ENCODE assay signal across 1 cellular context in the genomic region with DNA sequence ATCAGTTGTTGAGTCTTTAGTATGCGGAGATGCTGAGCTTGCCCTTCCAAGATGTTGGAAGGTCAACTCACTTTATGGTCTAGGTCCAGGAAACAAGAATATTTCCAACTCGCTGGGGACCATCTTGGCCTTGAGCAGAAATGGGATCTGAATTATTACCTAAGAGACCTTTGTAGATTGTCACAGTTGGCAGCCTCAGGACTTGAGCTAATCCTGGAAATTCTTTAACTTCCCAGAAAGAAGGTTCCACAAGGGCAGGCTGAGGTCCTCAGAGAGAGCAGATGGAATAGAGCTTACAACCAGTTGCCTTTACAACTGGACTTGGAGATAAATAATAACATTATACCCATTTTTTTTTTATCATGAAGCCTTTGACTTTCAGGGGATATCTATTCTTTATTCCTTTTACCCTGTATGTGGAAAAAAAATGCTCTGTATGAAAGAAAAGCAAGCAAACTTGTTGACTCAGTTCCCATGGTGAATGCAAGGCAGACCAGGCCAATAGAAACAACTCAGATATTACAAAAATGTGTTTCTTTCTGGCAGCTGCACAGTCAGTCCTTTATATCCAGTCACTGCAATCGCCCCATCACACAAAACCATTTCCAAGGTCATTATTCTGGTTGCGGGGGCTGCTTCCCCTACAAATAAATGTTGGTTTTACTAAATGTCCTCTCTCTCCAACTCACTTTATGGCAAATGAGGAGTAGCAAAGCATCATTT.
TF ChIP-seq lines count a peak whose summit lies in the region.

No MANE protein-coding gene starts in this region.

TF ChIP-seq in IMR-90, 13 proteins besides CTCF, POLR2A, EP300 and RAD21 (continued from another document):
- TF ChIP-seq CEBPB (IDR thresholded peaks at IDR 0.05; ENCODE audit: low read depth, low read length) (no peak), NFE2L2 (IDR thresholded peaks at IDR 0.05; ENCODE audit: low read depth, low read length) (no peak), MAZ (IDR thresholded peaks at IDR 0.05; ENCODE audit: borderline replicate concordance, low read depth, low read length) (no peak), RFX5 (IDR thresholded peaks at IDR 0.05; ENCODE audit: low read depth, low read length) (no peak), SMC3 (IDR thresholded peaks at IDR 0.05; ENCODE audit: low read depth, low read length) (no peak), MAFK (IDR thresholded peaks at IDR 0.05; ENCODE audit: low read depth, low read length) (no peak), USF2 (IDR thresholded peaks at IDR 0.05; ENCODE audit: low read depth, low read length) (no peak), FOS (IDR thresholded peaks at IDR 0.05; ENCODE audit: low read depth, low read length) (no peak), RCOR1 (IDR thresholded peaks at IDR 0.05; ENCODE audit: insufficient replicate concordance, low read length) (no peak), CHD1 (IDR thresholded peaks at IDR 0.05; ENCODE audit: low read depth, low read length) (no peak)
